In the genomic region with DNA sequence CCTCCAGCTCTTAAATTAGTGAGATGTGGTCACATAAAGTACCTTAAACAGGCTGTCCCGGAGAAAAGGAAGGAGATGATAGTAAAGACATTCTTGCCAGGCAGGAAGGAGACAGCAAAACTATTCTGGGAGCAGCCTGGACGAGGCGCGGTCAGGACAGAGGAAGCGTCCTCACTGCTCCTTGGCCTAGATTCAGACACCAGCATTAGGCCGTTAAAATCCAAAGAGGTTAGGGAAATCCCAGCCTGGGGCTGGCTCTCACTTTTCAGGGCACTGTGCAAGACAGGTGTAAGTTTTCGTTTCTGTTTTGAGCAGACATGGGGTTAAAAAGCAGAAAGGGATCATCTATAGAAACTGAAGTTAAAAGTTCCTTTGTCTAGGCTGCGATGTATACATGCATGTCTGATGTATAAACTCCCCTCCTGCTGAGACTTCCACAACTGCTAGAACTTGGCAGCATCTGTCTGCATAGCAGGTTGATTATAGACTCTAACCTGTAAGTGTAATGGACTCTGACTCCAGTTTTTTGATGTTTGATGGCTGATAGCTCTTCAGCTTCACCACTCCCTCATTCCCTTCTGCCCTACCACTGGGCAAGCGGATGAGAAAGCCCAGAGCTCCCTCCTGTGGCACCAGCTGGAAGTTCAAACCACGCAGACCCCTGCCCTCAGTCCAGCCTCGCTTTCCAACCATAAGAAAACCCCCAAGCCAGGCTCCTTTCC, we compare ENCODE assay signal across 1 cellular context.
A peak's percentile ranks its signal among the peaks of the same experiment; 100 is the strongest.
TF ChIP-seq lines count a peak whose summit lies in the region.

No MANE protein-coding gene starts in this region.

TF ChIP-seq in HepG2, 621 proteins besides CTCF, POLR2A, EP300 and RAD21 (continued from another document):
- 0 out of 2 replicates have a peak, but pooled peaks have one; percentile 23 for TF ChIP-seq ELF3 (CRISPR knock-in tag; IDR thresholded peaks at IDR 0.05)
- 0 out of 2 replicates have a peak, but pooled peaks have one; percentile 21 for TF ChIP-seq ZNF747 (CRISPR knock-in tag; IDR thresholded peaks at IDR 0.05; ENCODE audit: borderline replicate concordance)
- TF ChIP-seq XRCC5 (optimal IDR thresholded peaks at IDR 0.05; ENCODE audit: low read length), result peak; percentile 38
- no peak for TF ChIP-seq SPEN (CRISPR knock-in tag; IDR thresholded peaks at IDR 0.05; ENCODE audit: low read depth)
- no peak for TF ChIP-seq ERF (CRISPR knock-in tag; IDR thresholded peaks at IDR 0.05)
- TF ChIP-seq IRF2 (CRISPR knock-in tag; IDR thresholded peaks at IDR 0.05), result peak; percentile 45; the same call in 1 of the 2 replicates
- TF ChIP-seq STAG1 (CRISPR knock-in tag; IDR thresholded peaks at IDR 0.05), result peak; percentile 94
- TF ChIP-seq SMC3 (IDR thresholded peaks at IDR 0.05; ENCODE audit: low read length), result peak; percentile 76
